ENCODE assay signal across 23 cellular contexts in the genomic region with DNA sequence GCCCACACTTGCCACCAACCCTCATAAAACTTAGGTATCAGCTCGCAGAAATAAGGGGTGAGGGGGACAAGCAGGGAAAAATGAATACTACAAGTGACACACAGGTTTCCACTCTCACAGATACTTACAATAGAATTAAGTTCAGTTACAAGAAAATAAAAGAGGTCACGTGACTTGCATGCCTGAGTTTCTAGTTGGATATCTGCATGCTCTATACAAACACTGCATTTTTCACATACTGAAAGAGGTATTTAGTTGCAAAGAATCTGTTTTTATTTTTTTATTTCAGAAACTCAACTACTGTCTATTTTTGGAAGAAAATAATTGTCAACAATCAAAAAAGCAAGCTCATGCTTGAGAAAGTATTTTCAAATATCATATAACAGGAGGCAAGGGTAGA.
"Had no signal": no experiment of that assay in that cellular context is flagged by ENCODE, and none has a peak within 500 bp of the region (broad histone marks: within the 10 kb centered on the region; RNA-seq: fewer than 3 reads in every experiment).

No MANE protein-coding gene starts in this region.

- H3K4me2 ChIP-seq: hepatocyte had no signal

- H3K36me3 ChIP-seq: adrenal gland, ascending aorta, colonic mucosa, prostate gland had no signal

- H3K27me3 Mint-ChIP-seq: activated CD4-positive, alpha-beta T cell treated with anti-CD3 and anti-CD28 coated beads, Interleukin-2, amount 10 ng/mL, durations not matched to agents 24 days and 14 days had no signal

- H3K4me1 Mint-ChIP-seq: activated CD4-positive, alpha-beta T cell treated with anti-CD3 and anti-CD28 coated beads, Interleukin-2, amount 10 ng/mL, durations not matched to agents 24 days and 14 days; mesothelial cell of epicardium had no signal

- H3K27ac Mint-ChIP-seq: activated CD4-positive, alpha-beta T cell treated with anti-CD3 and anti-CD28 coated beads, Interleukin-2, amount 10 ng/mL, durations not matched to agents 24 days and 14 days; activated CD8-positive, alpha-beta T cell treated with anti-CD3 and anti-CD28 coated beads, Interleukin-2, amount 10 ng/mL, durations not matched to agents 7 days and 5 days; immature natural killer cell; mesothelial cell of epicardium; natural killer cell had no signal

- H3K27me3 ChIP-seq: adrenal gland, ascending aorta, colonic mucosa, esophagus squamous epithelium, hepatocyte, right atrium auricular region, upper lobe of right lung had no signal

- H3K9me3 ChIP-seq: adrenal gland, ascending aorta, colonic mucosa, esophagus squamous epithelium, prostate gland, right atrium auricular region, upper lobe of right lung had no signal

- H3K27ac ChIP-seq: adrenal gland, ascending aorta, colonic mucosa, esophagus squamous epithelium, hepatocyte, prostate gland, right atrium auricular region, upper lobe of right lung, VCaP had no signal

- DNase-seq: activated CD4-positive, alpha-beta T cell treated with anti-CD3 and anti-CD28 coated beads, Interleukin-2, amount 10 ng/mL, durations not matched to agents 24 days and 14 days; activated CD8-positive, alpha-beta T cell treated with anti-CD3 and anti-CD28 coated beads, Interleukin-2, amount 10 ng/mL, durations not matched to agents 7 days and 5 days; adrenal gland; central memory CD4-positive, alpha-beta T cell; colonic mucosa; esophagus squamous epithelium; foreskin fibroblast; immature natural killer cell; left ventricle myocardium superior; mammary epithelial cell; natural killer cell; stimulated activated CD4-positive, alpha-beta T cell treated with anti-CD3 and anti-CD28 coated beads, Interleukin-12 subunit alpha, Interleukin-12 subunit beta, amount 100 ng/mL, for 4 hours; stimulated activated CD4-positive, alpha-beta T cell treated with anti-CD3 and anti-CD28 coated beads, Interleukin-4, amount 100 ng/mL, for 4 hours; stimulated activated naive CD8-positive, alpha-beta T cell treated with anti-CD3 and anti-CD28 coated beads, Interleukin-15, Interleukin-2, amounts not matched to agents 100 U/mL and 50 U/mL, for 24 hours; upper lobe of right lung had no signal

- H3K9me3 Mint-ChIP-seq: immature natural killer cell, mesothelial cell of epicardium, natural killer cell had no signal

- ATAC-seq: activated CD4-positive, CD25-positive, alpha-beta regulatory T cell treated with anti-CD3 and anti-CD28 coated beads, Interleukin-2, amount 50 U/mL, for 24 hours; activated CD8-positive, alpha-beta T cell treated with anti-CD3 and anti-CD28 coated beads, Interleukin-2, amount 10 ng/mL, durations not matched to agents 7 days and 5 days; activated naive CD4-positive, alpha-beta T cell treated with anti-CD3 and anti-CD28 coated beads, Interleukin-2, amount 50 U/mL, for 72 hours; left ventricle myocardium superior; natural killer cell; stimulated activated naive CD8-positive, alpha-beta T cell treated with anti-CD3 and anti-CD28 coated beads, Interleukin-15, Interleukin-2, amounts not matched to agents 100 U/mL and 50 U/mL, for 24 hours; upper lobe of right lung had no signal

- H3K4me1 ChIP-seq: adrenal gland, ascending aorta, colonic mucosa, esophagus squamous epithelium, prostate gland, right atrium auricular region, upper lobe of right lung had no signal

- H3K79me2 ChIP-seq: hepatocyte had no signal

- H3K4me3 Mint-ChIP-seq: activated CD4-positive, alpha-beta T cell treated with anti-CD3 and anti-CD28 coated beads, Interleukin-2, amount 10 ng/mL, durations not matched to agents 24 days and 14 days; activated CD8-positive, alpha-beta T cell treated with anti-CD3 and anti-CD28 coated beads, Interleukin-2, amount 10 ng/mL, durations not matched to agents 7 days and 5 days; immature natural killer cell; mesothelial cell of epicardium; natural killer cell had no signal

- H3K4me3 ChIP-seq: adrenal gland, ascending aorta, colonic mucosa, esophagus squamous epithelium, hepatocyte, prostate gland, right atrium auricular region, upper lobe of right lung had no signal

- H2AFZ ChIP-seq: hepatocyte had no signal

- H3K36me3 Mint-ChIP-seq: natural killer cell had no signal
